In genomic region chr7:124369310-124369709, GRCh38 we compare ENCODE assay signal across 1 cellular context.
TF ChIP-seq lines count a peak whose summit lies in the region.

No MANE protein-coding gene starts in this region.

TF ChIP-seq in GM23338, 12 proteins besides CTCF, POLR2A, EP300 and RAD21 (continued from another document):
- TF ChIP-seq ETS1 (IDR thresholded peaks at IDR 0.05) (no peak), ZNF462 (CRISPR knock-in tag; IDR thresholded peaks at IDR 0.05) (no peak), EZH2phosphoT487 (IDR thresholded peaks at IDR 0.05; ENCODE audit: unreplicated experiment) (no peak)
